In the genomic region with DNA sequence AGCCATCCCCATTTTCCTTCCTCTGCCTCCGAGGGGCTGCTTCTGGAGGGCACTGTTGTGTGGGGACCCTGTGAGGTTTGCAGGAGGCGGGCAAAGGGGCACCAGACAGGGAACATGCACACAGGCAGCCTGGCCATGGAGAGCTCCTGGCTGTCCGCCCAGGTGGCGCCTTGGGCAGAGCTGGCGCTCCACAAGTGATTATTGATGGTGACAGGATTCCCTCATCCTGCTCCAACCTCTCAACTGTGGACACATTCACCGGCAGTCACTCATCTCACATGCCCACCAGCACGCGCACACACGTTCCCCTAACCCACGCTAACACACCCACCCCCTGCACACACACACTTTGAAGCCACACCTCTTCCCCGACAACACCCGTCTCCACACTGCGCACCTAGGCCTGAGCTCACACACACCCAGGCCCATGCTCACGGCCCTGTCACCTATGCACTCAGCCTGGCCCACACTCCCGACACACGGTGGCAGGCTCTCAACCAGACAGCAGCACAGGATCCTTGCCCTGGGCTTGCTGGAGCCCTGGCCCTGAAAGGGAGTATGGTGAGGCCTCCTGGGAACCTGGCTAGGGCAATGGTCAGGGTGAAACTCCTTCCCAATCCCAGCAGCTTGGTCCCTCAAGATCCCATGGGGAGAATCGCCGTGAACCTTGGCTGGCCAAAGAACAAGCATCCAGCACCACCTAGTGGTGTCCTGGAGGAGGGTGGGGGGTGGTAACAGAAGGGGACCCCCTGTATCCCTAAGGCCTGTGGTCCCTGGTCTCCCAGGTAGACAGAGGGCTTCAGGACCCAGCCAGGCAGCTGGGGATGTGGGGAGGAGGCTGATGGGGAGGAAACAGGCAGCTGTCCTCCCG, we compare ENCODE assay signal across 8 cellular contexts. TPM values are rescaled to one million over a fixed set of nuclear protein-coding genes. Genes with fewer than 3 reads are reported as not detected.
DNase-seq lines count a peak whose midpoint lies in the region; ATAC-seq and TF ChIP-seq lines count a peak whose summit lies in the region.

No MANE protein-coding gene starts in this region.

- TF ChIP-seq CTCF in brain microvascular endothelial cell (IDR thresholded peaks at IDR 0.05; ENCODE audit: low read depth, low read length, missing control alignments) (peak; percentile 82), left lung (IDR thresholded peaks at IDR 0.05) (peak; percentile 38 to 41)

- H3K27ac ChIP-seq in brain microvascular endothelial cell = no peak overlapping the region
- H3K27ac ChIP-seq in left lung = no peak overlapping the region

- H3K36me3 ChIP-seq in brain microvascular endothelial cell (replicated peaks) (no peaks in the 10 kb centered on the region), left lung (no peaks in the 10 kb centered on the region)

- no peak overlapping the region for H3K4me3 ChIP-seq in brain microvascular endothelial cell (ENCODE audit: low read depth, low read length)
- H3K4me3 ChIP-seq in left lung = no peak overlapping the region

- peak; percentile 7 for ATAC-seq in left lung
- no peak for ATAC-seq in GM18858 (IDR thresholded peaks at IDR 0.05; ENCODE audit: unreplicated experiment)

- in situ Hi-C loops in brain microvascular endothelial cell (cut with HindIII; ENCODE audit: low pct_ligation_motif_present, low sequenced_read_pairs) = no loop called here

- peaks cover 20 to 33% of the 10 kb centered on the region in 2 donors for H3K4me1 ChIP-seq in left lung

- H3K27me3 ChIP-seq in brain microvascular endothelial cell (replicated peaks) = peaks cover 13% of the 10 kb centered on the region
- H3K27me3 ChIP-seq in left lung = peaks cover 25 to 55% of the 10 kb centered on the region in 2 donors

- intact Hi-C loops in left lung (cut with DNase I) = no loop called here

- DNase-seq in DMS114 treated with DMSO at 0.1 percent for 48 hours (lab: John Stamatoyannopoulos, UW; ENCODE audit: unreplicated experiment) = peak; percentile 18
- peak; percentile 42 for DNase-seq in M059J (ENCODE audit: low read depth)
- peak; percentile 28 for DNase-seq in brain microvascular endothelial cell
- peak in 1 of 2 donors; percentile 53 for DNase-seq in left lung
- DNase-seq in NCI-H345 treated with DMSO at 0.1 percent for 48 hours (lab: John Stamatoyannopoulos, UW; ENCODE audit: unreplicated experiment) = no peak
- DNase-seq in cerebellum (ENCODE audit: low spot score) = no peak
- no peak for DNase-seq in midbrain (lab: John Stamatoyannopoulos, UW)

- H3K9me3 ChIP-seq in left lung = no peaks in the 10 kb centered on the region

RNA-seq across cellular contexts. Expression of a gene that starts 3.6 kb away (rescaled TPM):
- total RNA-seq in M059J (2014; rRNA removed; shearing (Covaris generic)) = not detected in 2 replicates
- total RNA-seq in left lung = under 1 TPM; 0.38 to 0.58 TPM
- total RNA-seq in cerebellum = 1.5 TPM

RNA-seq across cellular contexts. Expression of a gene that starts 6.7 kb away (rescaled TPM):
- total RNA-seq in M059J (2014; rRNA removed; shearing (Covaris generic)) = 0.05 TPM in 1 of 2 replicates, not detected in the other
- total RNA-seq in left lung (1 to 10 TPM; 2.0 to 2.6 TPM), cerebellum (1.7 TPM)

RNA-seq across cellular contexts. Expression of a gene that starts 16.0 kb away (rescaled TPM):
- total RNA-seq in M059J (2014; rRNA removed; shearing (Covaris generic)) = 9.2 and 13.0 TPM in 2 replicates
- total RNA-seq in left lung (10 to 100 TPM; 17.2 to 32.9 TPM), cerebellum (10.5 TPM)

RNA-seq across cellular contexts. Expression of a gene that starts 28.0 kb away (rescaled TPM):
- 1.2 and 1.8 TPM in 2 replicates for total RNA-seq in M059J (2014; rRNA removed; shearing (Covaris generic))
- total RNA-seq in left lung (100 to 1,000 TPM in 1 of 2 donors, 10 to 100 TPM in 1; 65.1 to 137 TPM), cerebellum (16.9 TPM)

RNA-seq across cellular contexts. Expression of a gene that starts 34.9 kb away (rescaled TPM):
- 20.8 and 33.1 TPM in 2 replicates for total RNA-seq in M059J (2014; rRNA removed; shearing (Covaris generic))
- total RNA-seq in left lung (10 to 100 TPM; 57.2 to 66.1 TPM), cerebellum (29.2 TPM)

Comparison
In these comparisons a context has a peak if more than half of its experiments do, and no peak if none do; other contexts are left out.
1. DNase-seq: peak in DMS114 treated with DMSO at 0.1 percent for 48 hours (single experiment), M059J (single experiment) and brain microvascular endothelial cell (single experiment); none in NCI-H345 treated with DMSO at 0.1 percent for 48 hours (single experiment), cerebellum (single experiment) and midbrain (single experiment).